Comparison of ENCODE assay signal across 8 cellular contexts in the genomic region with DNA sequence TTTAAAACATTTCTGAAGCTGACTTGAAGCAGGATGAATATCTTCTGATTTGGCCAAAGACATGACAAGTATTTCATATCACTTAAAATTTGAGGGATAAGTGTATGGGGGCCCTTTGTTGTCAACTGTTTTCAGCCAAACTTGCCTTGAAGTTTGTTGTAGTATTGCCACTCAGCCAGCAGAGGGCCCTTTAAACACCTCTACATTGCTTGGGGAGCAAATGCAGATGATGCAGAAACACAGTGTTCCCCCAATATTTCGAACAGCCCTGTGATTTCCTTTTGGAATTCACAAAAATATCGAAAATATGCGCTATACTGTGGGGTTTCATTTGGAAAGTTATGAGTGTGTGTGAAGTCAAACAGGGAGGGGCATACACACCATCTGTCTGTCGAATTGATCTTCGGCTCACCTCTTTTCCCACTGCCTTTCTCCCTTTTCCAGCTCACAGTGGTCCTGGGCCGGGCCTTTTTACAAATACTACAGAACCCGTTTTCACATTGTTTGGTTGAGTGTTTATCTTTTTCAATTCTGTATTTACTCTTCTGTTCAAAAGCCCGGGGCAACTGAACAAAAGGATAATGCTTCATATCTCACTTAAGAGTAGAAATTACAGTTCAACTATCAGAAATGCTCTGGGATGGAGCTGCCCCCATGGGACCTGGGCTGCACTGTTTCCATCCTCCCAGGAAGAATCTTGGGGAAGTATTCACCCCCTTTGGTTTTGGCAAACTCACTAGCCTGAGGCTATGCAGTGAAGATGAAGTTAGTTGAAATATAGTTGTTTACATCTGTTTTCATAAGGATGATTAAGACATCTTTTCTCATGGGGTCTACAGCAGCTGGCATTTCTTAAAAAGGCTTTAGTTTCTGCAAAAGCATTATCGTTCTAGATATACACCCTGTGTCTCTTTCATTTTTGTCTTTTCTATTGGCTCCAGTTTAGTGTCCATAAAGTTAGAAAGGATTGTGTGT.
DNase-seq lines count a peak whose midpoint lies in the region; ATAC-seq and FAIRE-seq lines count a peak whose summit lies in the region.

No MANE protein-coding gene starts in this region.

- ATAC-seq in HG02981 (IDR thresholded peaks at IDR 0.05; ENCODE audit: unreplicated experiment) (peak; percentile 57), HG03469 (IDR thresholded peaks at IDR 0.05; ENCODE audit: unreplicated experiment) (no peak)

- peak; percentile 49 for FAIRE-seq in G401.6 (lab: Jason Lieb, UNC)

- peak; percentile 46 for DNase-seq in OCI-M1 (lab: John Stamatoyannopoulos, UW)
- DNase-seq in activated T-helper 9 cell treated with anti-CD3 and anti-CD28 coated beads, Interleukin-2, amount 50 U/mL, for 16 hours (ENCODE audit: low read depth), result peak; percentile 27
- peak; percentile 43 for DNase-seq in glomerular visceral epithelial cell (ENCODE audit: extremely low spot score)
- peak; percentile 57 for DNase-seq in retina
- no peak for DNase-seq in NCI-H128 (lab: John Stamatoyannopoulos, UW; ENCODE audit: unreplicated experiment)
